21 cellular contexts compared by ENCODE assay signal in the genomic region with DNA sequence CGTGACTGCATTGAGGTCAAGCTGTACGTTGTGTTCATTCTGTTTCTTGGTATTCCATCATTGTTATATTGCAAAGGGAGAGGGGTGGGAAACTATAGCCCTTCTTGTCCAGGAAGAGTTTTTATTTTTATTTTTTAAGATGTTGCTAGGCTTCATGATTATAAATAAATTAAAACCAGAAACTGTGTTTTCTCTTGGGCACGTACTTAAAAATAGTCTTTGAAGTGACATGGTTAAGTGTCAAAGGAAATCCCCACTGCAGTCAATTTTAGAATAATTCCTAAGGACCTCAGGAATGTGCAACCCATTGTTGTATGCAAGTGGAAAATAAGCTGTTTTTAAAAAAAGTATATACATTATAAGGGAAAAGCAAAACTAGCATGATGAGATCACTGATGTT.
A peak's percentile ranks its signal among the peaks of the same experiment; 100 is the strongest.
DNase-seq lines count a peak whose midpoint lies in the region; ATAC-seq and TF ChIP-seq lines count a peak whose summit lies in the region.
"Had no signal": no experiment of that assay in that cellular context is flagged by ENCODE, and none has a peak within 500 bp of the region (broad histone marks: within the 10 kb centered on the region; RNA-seq: fewer than 3 reads in every experiment).

No MANE protein-coding gene starts in this region.

- H2BK120ac ChIP-seq in IMR-90 (ENCODE audit: low read depth, low read length) = no peak overlapping the region

- no peak overlapping the region for H2BK20ac ChIP-seq in IMR-90 (ENCODE audit: low read depth, low read length)

- no peaks in the 10 kb centered on the region for H3K27me3 ChIP-seq in IMR-90 (ENCODE audit: control insufficient read depth, insufficient read depth, low read length)

- H2AK9ac ChIP-seq in IMR-90 (replicated peaks; ENCODE audit: low read depth, low read length, poor library complexity) = no peak overlapping the region

- no peak for TF ChIP-seq RAD21 in IMR-90 (IDR thresholded peaks at IDR 0.05; ENCODE audit: low read length)

- no peak overlapping the region for H4K91ac ChIP-seq in IMR-90 (ENCODE audit: insufficient read depth, low read depth, low read length)

- H2BK5ac ChIP-seq in IMR-90 (ENCODE audit: low read depth, low read length, poor library complexity, severe bottlenecking) = no peak overlapping the region

- no peaks in the 10 kb centered on the region for H3K9me1 ChIP-seq in IMR-90 (ENCODE audit: insufficient read depth, low read length)

- H3K18ac ChIP-seq in IMR-90 (ENCODE audit: low read depth, low read length) = no peak overlapping the region

- in situ Hi-C loops in IMR-90 (cut with MboI; ENCODE audit: low sequenced_read_pairs) = no loop called here

- no peaks in the 10 kb centered on the region for H3K79me1 ChIP-seq in IMR-90 (ENCODE audit: low read depth in 1 of 2, low read length in 2 of 2)

- no peak for TF ChIP-seq POLR2A in IMR-90 (IDR thresholded peaks at IDR 0.05; ENCODE audit: low read depth, low read length)

- no peak overlapping the region for H3K4ac ChIP-seq in IMR-90 (ENCODE audit: low read depth, low read length)

- ATAC-seq in IMR-90 (ENCODE audit: low read depth) (no peak), mucosa of descending colon (no peak), GM18873 (IDR thresholded peaks at IDR 0.05; ENCODE audit: low FRiP score, unreplicated experiment) (no peak)
- ATAC-seq: A549, GM12878 had no signal

- H3K27ac ChIP-seq in IMR-90 (ENCODE audit: insufficient read depth, low read length) = no peak overlapping the region
- H3K27ac ChIP-seq: A549 had no signal

- no peak overlapping the region for H3K14ac ChIP-seq in IMR-90 (replicated peaks; ENCODE audit: low read depth, low read length)

- no peak overlapping the region for H3K9ac ChIP-seq in IMR-90 (ENCODE audit: low read depth, low read length)

- CTCF ChIA-PET in IMR-90 (lab: Yijun Ruan, JAX) = no interaction called here

- no peaks in the 10 kb centered on the region for H4K20me1 ChIP-seq in IMR-90 (ENCODE audit: insufficient read depth, low read length)

- no peak overlapping the region for H2AK5ac ChIP-seq in IMR-90 (ENCODE audit: low read depth, low read length)

- H3K4me1 ChIP-seq in IMR-90 (ENCODE audit: control insufficient read depth, insufficient read depth, low read length) (no peaks in the 10 kb centered on the region), mucosa of descending colon (ENCODE audit: low read depth) (no peaks in the 10 kb centered on the region)
- H3K4me1 ChIP-seq: A549, HAP-1 had no signal

- TF ChIP-seq CTCF in IMR-90 (conservative IDR thresholded peaks at IDR 0.05; ENCODE audit: low read depth, low read length) (no peak), mucosa of descending colon (IDR thresholded peaks at IDR 0.05) (no peak)

- no peak overlapping the region for H3K4me2 ChIP-seq in IMR-90 (ENCODE audit: low read depth, low read length)
- H3K4me2 ChIP-seq: A549 had no signal

- no peak overlapping the region for H4K5ac ChIP-seq in IMR-90 (ENCODE audit: low read depth, low read length)

- no peak overlapping the region for H3K56ac ChIP-seq in IMR-90 (ENCODE audit: extremely low read depth, insufficient read depth, low read length)

- dilution Hi-C loops in IMR-90 (cut with HindIII; ENCODE audit: low sequenced_read_pairs, unreplicated experiment) = no loop called here

- H3K36me3 ChIP-seq in IMR-90 (ENCODE audit: control insufficient read depth, insufficient read depth, low read length) (no peaks in the 10 kb centered on the region), mucosa of descending colon (ENCODE audit: low read depth) (no peaks in the 10 kb centered on the region)
- H3K36me3 ChIP-seq: HAP-1 had no signal

- DNase-seq in IMR-90 (no peak), dermis microvascular lymphatic vessel endothelial cell (ENCODE audit: low read depth in 2 of 2) (peak; percentile 36 to 68), myocyte (ENCODE audit: low read depth) (peak; percentile 16), OCI-M2 (lab: John Stamatoyannopoulos, UW; ENCODE audit: unreplicated experiment) (no peak), mucosa of descending colon (no peak), EL (no peak)
- DNase-seq: 8988T; ACHN; C1 segment of cervical spinal cord; Calu3; CD4-positive, alpha-beta memory T cell; COR-L47; DMS53; DMS79 treated with DMSO at 0.1 percent for 48 hours; GDM1; GOT3; HFFc6 had no signal

- no peak overlapping the region for H3K23ac ChIP-seq in IMR-90 (ENCODE audit: low read depth, low read length)

- H2BK15ac ChIP-seq in IMR-90 (ENCODE audit: low read depth, low read length) = 0 out of 3 replicates have a peak overlapping the region, but pooled peaks have one; percentile 56

- WGBS in IMR-90 (ENCODE audit: extremely low coverage in 2 of 2, insufficient read length in 1 of 2), 2 experiments = no CpG with 5 or more reads among the region's 3 CpGs

- H4K8ac ChIP-seq in IMR-90 (ENCODE audit: low read depth in 2 of 2, low read length in 2 of 2) = no peak overlapping the region

- POLR2A ChIA-PET in IMR-90 (lab: Charles Lee; ENCODE audit: unreplicated experiment) = no interaction called here

- H3K9me3 ChIP-seq in IMR-90 (ENCODE audit: control insufficient read depth, insufficient read depth, low read length) = no peaks in the 10 kb centered on the region
- H3K9me3 ChIP-seq in mucosa of descending colon = no peaks in the 10 kb centered on the region
- H3K9me3 ChIP-seq: A549, HAP-1 had no signal

- H3K4me3 ChIP-seq in IMR-90 (ENCODE audit: insufficient read depth, low read depth, low read length) (no peak overlapping the region), mucosa of descending colon (no peak overlapping the region)
- H3K4me3 ChIP-seq: A549, GM12878, HAP-1 had no signal

- BruUV-seq in IMR-90 (replicated peaks; lab: Mats Ljungman, UMichigan) = no TSS peak

- intact Hi-C loops in IMR-90 (cut with micrococcal nuclease) (no loop called here), mucosa of descending colon (cut with DNase I, micrococcal nuclease) (no loop called here)

- H2AFZ ChIP-seq in IMR-90 (replicated peaks; ENCODE audit: low read length, poor library complexity) = no peak overlapping the region

TF ChIP-seq in IMR-90, 13 proteins besides CTCF, POLR2A, EP300 and RAD21:
- no peak for TF ChIP-seq MAZ (IDR thresholded peaks at IDR 0.05; ENCODE audit: borderline replicate concordance, low read depth, low read length)
- TF ChIP-seq MXI1 (IDR thresholded peaks at IDR 0.05; ENCODE audit: borderline replicate concordance, low read depth, low read length) = no peak
- TF ChIP-seq, protein P1, sequence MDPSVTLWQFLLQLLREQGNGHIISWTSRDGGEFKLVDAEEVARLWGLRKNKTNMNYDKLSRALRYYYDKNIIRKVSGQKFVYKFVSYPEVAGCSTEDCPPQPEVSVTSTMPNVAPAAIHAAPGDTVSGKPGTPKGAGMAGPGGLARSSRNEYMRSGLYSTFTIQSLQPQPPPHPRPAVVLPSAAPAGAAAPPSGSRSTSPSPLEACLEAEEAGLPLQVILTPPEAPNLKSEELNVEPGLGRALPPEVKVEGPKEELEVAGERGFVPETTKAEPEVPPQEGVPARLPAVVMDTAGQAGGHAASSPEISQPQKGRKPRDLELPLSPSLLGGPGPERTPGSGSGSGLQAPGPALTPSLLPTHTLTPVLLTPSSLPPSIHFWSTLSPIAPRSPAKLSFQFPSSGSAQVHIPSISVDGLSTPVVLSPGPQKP (IDR thresholded peaks at IDR 0.05; ENCODE audit: borderline replicate concordance, low read depth, low read length) = no peak
- no peak for TF ChIP-seq CEBPB (IDR thresholded peaks at IDR 0.05; ENCODE audit: low read depth, low read length)
- no peak for TF ChIP-seq NFE2L2 (IDR thresholded peaks at IDR 0.05; ENCODE audit: low read depth, low read length)
- TF ChIP-seq CHD1 (IDR thresholded peaks at IDR 0.05; ENCODE audit: low read depth, low read length) = no peak
- TF ChIP-seq BHLHE40 (IDR thresholded peaks at IDR 0.05; ENCODE audit: low read depth, low read length) = no peak
- TF ChIP-seq MAFK (IDR thresholded peaks at IDR 0.05; ENCODE audit: low read depth, low read length) = no peak
- no peak for TF ChIP-seq RFX5 (IDR thresholded peaks at IDR 0.05; ENCODE audit: low read depth, low read length)
- no peak for TF ChIP-seq RCOR1 (IDR thresholded peaks at IDR 0.05; ENCODE audit: insufficient replicate concordance, low read length)
- no peak for TF ChIP-seq SMC3 (IDR thresholded peaks at IDR 0.05; ENCODE audit: low read depth, low read length)
- TF ChIP-seq, protein P2, sequence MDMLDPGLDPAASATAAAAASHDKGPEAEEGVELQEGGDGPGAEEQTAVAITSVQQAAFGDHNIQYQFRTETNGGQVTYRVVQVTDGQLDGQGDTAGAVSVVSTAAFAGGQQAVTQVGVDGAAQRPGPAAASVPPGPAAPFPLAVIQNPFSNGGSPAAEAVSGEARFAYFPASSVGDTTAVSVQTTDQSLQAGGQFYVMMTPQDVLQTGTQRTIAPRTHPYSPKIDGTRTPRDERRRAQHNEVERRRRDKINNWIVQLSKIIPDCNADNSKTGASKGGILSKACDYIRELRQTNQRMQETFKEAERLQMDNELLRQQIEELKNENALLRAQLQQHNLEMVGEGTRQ (IDR thresholded peaks at IDR 0.05; ENCODE audit: low read depth, low read length) = no peak
- no peak for TF ChIP-seq FOS (IDR thresholded peaks at IDR 0.05; ENCODE audit: low read depth, low read length)

Comparison
In these comparisons a context has a peak if more than half of its experiments do, and no peak if none do; other contexts are left out.
1. DNase-seq: peak in dermis microvascular lymphatic vessel endothelial cell (2 of 2) and myocyte (single experiment); none in IMR-90 (single experiment), OCI-M2 (single experiment), mucosa of descending colon (0 of 3) and EL (single experiment).